Comparison of ENCODE assay signal across 1 cellular context in genomic region chrY:21248591-21248990, GRCh38.
TF ChIP-seq lines count a peak whose summit lies in the region.

No MANE protein-coding gene starts in this region.

TF ChIP-seq in HepG2, 621 proteins besides CTCF, POLR2A, EP300 and RAD21 (continued from another document):
- no peak for TF ChIP-seq HNF1A (IDR thresholded peaks at IDR 0.05; ENCODE audit: low read depth)
- TF ChIP-seq HNF1A (CRISPR knock-in tag; IDR thresholded peaks at IDR 0.05; ENCODE audit: borderline replicate concordance): no peak
- TF ChIP-seq ZNF607 (CRISPR knock-in tag; IDR thresholded peaks at IDR 0.05; ENCODE audit: borderline replicate concordance): no peak
- no peak for TF ChIP-seq GATA4 (IDR thresholded peaks at IDR 0.05; ENCODE audit: borderline replicate concordance, low read depth)
- TF ChIP-seq ZNF296 (CRISPR knock-in tag; conservative IDR thresholded peaks at IDR 0.05): no peak
- TF ChIP-seq NONO (IDR thresholded peaks at IDR 0.05): no peak
- TF ChIP-seq NONO (CRISPR knock-in tag; conservative IDR thresholded peaks at IDR 0.05): no peak
- TF ChIP-seq ZBTB8A (CRISPR knock-in tag; IDR thresholded peaks at IDR 0.05; ENCODE audit: borderline replicate concordance, low read depth): no peak
- no peak for TF ChIP-seq FUBP1 (CRISPR knock-in tag; IDR thresholded peaks at IDR 0.05; ENCODE audit: borderline replicate concordance)
- TF ChIP-seq DR1 (CRISPR knock-in tag; IDR thresholded peaks at IDR 0.05): no peak
- TF ChIP-seq ZNF781 (CRISPR knock-in tag; IDR thresholded peaks at IDR 0.05; ENCODE audit: borderline replicate concordance, not compliant biosample characterization): no peak
- no peak for TF ChIP-seq ZNF678 (CRISPR knock-in tag; IDR thresholded peaks at IDR 0.05)
- no peak for TF ChIP-seq ZNF879 (CRISPR knock-in tag; IDR thresholded peaks at IDR 0.05)
- TF ChIP-seq, protein P1, sequence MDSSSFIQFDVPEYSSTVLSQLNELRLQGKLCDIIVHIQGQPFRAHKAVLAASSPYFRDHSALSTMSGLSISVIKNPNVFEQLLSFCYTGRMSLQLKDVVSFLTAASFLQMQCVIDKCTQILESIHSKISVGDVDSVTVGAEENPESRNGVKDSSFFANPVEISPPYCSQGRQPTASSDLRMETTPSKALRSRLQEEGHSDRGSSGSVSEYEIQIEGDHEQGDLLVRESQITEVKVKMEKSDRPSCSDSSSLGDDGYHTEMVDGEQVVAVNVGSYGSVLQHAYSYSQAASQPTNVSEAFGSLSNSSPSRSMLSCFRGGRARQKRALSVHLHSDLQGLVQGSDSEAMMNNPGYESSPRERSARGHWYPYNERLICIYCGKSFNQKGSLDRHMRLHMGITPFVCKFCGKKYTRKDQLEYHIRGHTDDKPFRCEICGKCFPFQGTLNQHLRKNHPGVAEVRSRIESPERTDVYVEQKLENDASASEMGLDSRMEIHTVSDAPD (CRISPR knock-in tag; IDR thresholded peaks at IDR 0.05): no peak
- no peak for TF ChIP-seq ZNF660 (CRISPR knock-in tag; IDR thresholded peaks at IDR 0.05; ENCODE audit: borderline replicate concordance, low read depth)
- TF ChIP-seq ZFX (CRISPR knock-in tag; IDR thresholded peaks at IDR 0.05; ENCODE audit: low read depth): no peak
